ENCODE assay signal across 35 cellular contexts in the genomic region with DNA sequence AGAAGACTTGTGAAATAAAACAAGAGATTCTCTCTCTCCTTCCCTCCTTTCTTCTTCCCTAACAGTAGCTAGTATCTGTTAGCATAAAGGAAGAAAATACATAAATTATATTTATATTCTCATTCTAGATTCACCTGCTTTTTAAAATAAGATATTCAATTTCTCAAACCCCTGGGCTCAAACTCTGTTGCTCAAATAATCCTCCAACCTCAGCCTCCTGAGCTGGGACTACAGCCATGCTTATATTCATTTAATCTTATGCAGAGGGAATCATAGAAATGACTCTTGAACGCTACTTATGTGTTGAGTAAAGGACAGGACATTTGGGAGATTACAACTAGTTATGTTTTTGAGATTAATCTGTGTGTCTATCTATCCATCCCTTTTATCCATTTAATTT. TPM values are rescaled to one million over a fixed set of nuclear protein-coding genes. Genes with fewer than 3 reads are reported as not detected.
"Had no signal": no experiment of that assay in that cellular context is flagged by ENCODE, and none has a peak within 500 bp of the region (broad histone marks: within the 10 kb centered on the region; RNA-seq: fewer than 3 reads in every experiment).

No MANE protein-coding gene starts in this region.

- H3K4me1 ChIP-seq: adrenal gland, ascending aorta, body of pancreas, breast epithelium had no signal

- H3K27ac ChIP-seq: adrenal gland, ascending aorta, body of pancreas, brain microvascular endothelial cell, breast epithelium, cardiac muscle cell had no signal

- H3K4me3 ChIP-seq: adrenal gland, ascending aorta, body of pancreas, breast epithelium, cardiac muscle cell had no signal

- FAIRE-seq: astrocyte, bronchial epithelial cell had no signal

- H3K36me3 ChIP-seq: adrenal gland, ascending aorta, brain microvascular endothelial cell, cardiac muscle cell had no signal

- H3K9me3 ChIP-seq: adrenal gland, ascending aorta, body of pancreas, breast epithelium had no signal

- ATAC-seq: activated naive CD4-positive, alpha-beta T cell treated with anti-CD3 and anti-CD28 coated beads, Interleukin-2, amount 50 U/mL, for 72 hours; activated naive CD8-positive, alpha-beta T cell treated with anti-CD3 and anti-CD28 coated beads, Interleukin-2, amount 50 U/mL, for 24 hours; activated T-cell treated with anti-CD3 and anti-CD28 coated beads, Interleukin-2, amount 50 U/mL, for 4 hours; activated T-cell treated with anti-CD3 and anti-CD28 coated beads, Interleukin-2, amount 50 U/mL, for 72 hours; activated T-helper 17 cell treated with anti-CD3 and anti-CD28 coated beads, Interleukin-2, amount 50 U/mL, for 72 hours; body of pancreas had no signal

- H3K27me3 ChIP-seq: ascending aorta, body of pancreas, brain microvascular endothelial cell, breast epithelium, cardiac muscle cell had no signal

- DNase-seq: activated effector memory CD4-positive, alpha-beta T cell treated with anti-CD3 and anti-CD28 coated beads, Interleukin-2, amount 50 U/mL, for 16 hours; activated effector memory CD4-positive, alpha-beta T cell treated with Interleukin-2 at 50 U/mL for 16 hours; activated gamma-delta T cell; activated gamma-delta T cell treated with Interleukin-2 at 50 U/mL for 16 hours; activated naive CD4-positive, alpha-beta T cell; activated naive CD4-positive, alpha-beta T cell treated with anti-CD3 and anti-CD28 coated beads for 36 hours; activated naive CD4-positive, alpha-beta T cell treated with anti-CD3 and anti-CD28 coated beads, Interleukin-2, amount 10 ng/mL, durations not matched to agents 7 days and 5 days; activated naive CD4-positive, alpha-beta T cell treated with anti-CD3 and anti-CD28 coated beads, Interleukin-2, amount 50 U/mL, for 16 hours; activated naive CD4-positive, alpha-beta T cell treated with Interleukin-2 at 50 U/mL for 16 hours; activated naive CD8-positive, alpha-beta T cell treated with anti-CD3 and anti-CD28 coated beads for 36 hours; activated naive CD8-positive, alpha-beta T cell treated with anti-CD3 and anti-CD28 coated beads, Interleukin-2, amount 10 ng/mL, durations not matched to agents 7 days and 5 days; activated naive CD8-positive, alpha-beta T cell treated with anti-CD3 and anti-CD28 coated beads, Interleukin-2, amount 50 U/mL, for 24 hours; activated T-cell treated with anti-CD3 and anti-CD28 coated beads, Interleukin-2, amount 50 U/mL, for 1 hour; activated T-cell treated with anti-CD3 and anti-CD28 coated beads, Interleukin-2, amount 50 U/mL, for 24 hours; activated T-cell treated with anti-CD3 and anti-CD28 coated beads, Interleukin-2, amount 50 U/mL, for 4 hours; activated T-cell treated with anti-CD3 and anti-CD28 coated beads, Interleukin-2, amount 50 U/mL, for 48 hours; activated T-cell treated with anti-CD3 and anti-CD28 coated beads, Interleukin-2, amount 50 U/mL, for 72 hours; adrenal gland; amniotic stem cell; amygdala; anterior cingulate cortex; aorta; body of pancreas; brain microvascular endothelial cell; caudate nucleus; central memory CD4-positive, alpha-beta T cell; cerebellar nuclear complex had no signal

RNA-seq across cellular contexts. Expression of gene GPC5, which starts 56.2 kb away (rescaled TPM):
- total RNA-seq: activated T-helper 1 cell treated with anti-CD3 and anti-CD28 coated beads, Interleukin-12 subunit alpha, Interleukin-12 subunit beta, Interleukin-2, Interleukin-4 antibody, amounts not matched to agents 30 ng/mL and 10 ng/mL and 1 ng/mL, durations not matched to agents 14 hours and 24 hours and 36 hours; ascending aorta; body of pancreas had no signal
- polyA plus RNA-seq: aorta had no signal
